ENCODE assay signal across 26 cellular contexts in genomic region chr6:105893741-105894140, GRCh38.
"Had no signal": no experiment of that assay in that cellular context is flagged by ENCODE, and none has a peak within 500 bp of the region (broad histone marks: within the 10 kb centered on the region; RNA-seq: fewer than 3 reads in every experiment).

No MANE protein-coding gene starts in this region.

- H3K9me3 ChIP-seq: mucosa of descending colon, neutrophil, ovary, prostate gland, vagina had no signal

- H3K4me3 ChIP-seq: esophagus squamous epithelium, heart right ventricle, left ventricle myocardium inferior, mucosa of descending colon, ovary, prostate gland, skin epidermis, upper lobe of left lung, vagina had no signal

- H3K36me3 ChIP-seq: esophagus squamous epithelium, heart right ventricle, left ventricle myocardium inferior, neutrophil, ovary, prostate gland, upper lobe of left lung, vagina had no signal

- H3K4me1 ChIP-seq: esophagus squamous epithelium, prostate gland, upper lobe of left lung, vagina had no signal

- FAIRE-seq: colon had no signal

- H3K27ac ChIP-seq: heart right ventricle, left ventricle myocardium inferior, ovary, prostate gland, skin epidermis, upper lobe of left lung, vagina had no signal

- DNase-seq: activated CD4-positive, alpha-beta T cell treated with anti-CD3 and anti-CD28 coated beads, Interleukin-2, amount 50 U/mL, for 4 hours; activated naive CD4-positive, alpha-beta T cell; activated T-cell treated with anti-CD3 and anti-CD28 coated beads for 4 hours; activated T-cell treated with anti-CD3 and anti-CD28 coated beads, Interleukin-2, amount 50 U/mL, for 72 hours; anterior cingulate cortex; dermis blood vessel endothelial cell; effector CD4-positive, alpha-beta T cell; esophagus squamous epithelium; foreskin melanocyte; heart right ventricle; kidney glomerular epithelial cell; left ventricle myocardium inferior; mucosa of descending colon; nephron progenitor cell; ovary; retina; stimulated activated CD4-positive, alpha-beta T cell treated with anti-CD3 and anti-CD28 coated beads, Interleukin-12 subunit alpha, Interleukin-12 subunit beta, amount 100 ng/mL, for 4 hours; stimulated activated CD4-positive, alpha-beta T cell treated with anti-CD3 and anti-CD28 coated beads, Interleukin-4, amount 100 ng/mL, for 1 hour; stimulated activated naive CD8-positive, alpha-beta T cell treated with anti-CD3 and anti-CD28 coated beads, Interleukin-15, Interleukin-2, amounts not matched to agents 100 U/mL and 50 U/mL, for 24 hours; upper lobe of left lung had no signal

- H3K27me3 ChIP-seq: esophagus squamous epithelium, heart right ventricle, neutrophil, ovary, upper lobe of left lung, vagina had no signal

- ATAC-seq: WTC11 had no signal
